In the genomic region with DNA sequence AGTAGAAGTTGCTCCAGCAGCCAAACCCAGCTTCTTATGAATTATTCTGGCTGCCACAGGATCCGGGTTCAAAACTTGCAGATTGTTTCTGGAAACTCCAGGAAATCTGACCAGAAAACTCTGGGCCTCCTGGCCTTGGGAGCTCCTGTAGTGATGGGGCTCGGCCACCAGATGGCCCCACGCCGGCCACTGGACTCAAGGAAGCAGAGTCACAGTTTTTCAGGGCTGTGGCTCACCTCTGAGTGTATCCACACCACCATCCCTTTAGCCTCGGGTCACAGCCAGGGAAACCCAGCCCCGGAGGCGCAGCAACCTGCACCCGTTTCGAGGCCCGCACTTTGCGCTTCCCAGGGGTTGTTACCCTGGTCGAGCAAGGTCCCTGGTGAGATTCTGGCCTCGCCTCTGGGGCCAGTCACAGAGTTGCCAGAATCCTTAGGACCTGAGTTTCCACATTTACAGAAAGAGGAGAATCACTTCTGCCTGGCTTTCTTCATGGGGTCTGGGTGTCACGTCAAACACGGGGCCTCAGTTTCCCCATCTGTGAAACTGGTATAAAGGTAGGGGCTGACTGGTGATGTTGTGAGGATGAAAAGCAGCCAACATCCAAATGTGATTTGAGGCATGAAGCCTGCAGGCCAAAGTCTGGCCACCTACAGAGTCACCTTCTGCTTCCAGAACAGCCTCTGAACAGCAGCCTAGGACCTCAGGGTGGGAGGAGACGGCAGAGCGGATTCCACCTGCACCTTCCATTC, we compare ENCODE assay signal across 8 cellular contexts. TPM values are rescaled to one million over a fixed set of nuclear protein-coding genes. Genes with fewer than 3 reads are reported as not detected.
DNase-seq lines count a peak whose midpoint lies in the region; ATAC-seq, FAIRE-seq and TF ChIP-seq lines count a peak whose summit lies in the region.

No MANE protein-coding gene starts in this region.

- FAIRE-seq in GM12891 (lab: Jason Lieb, UNC) = peak; percentile 67
- FAIRE-seq in urothelium cell line (lab: Jason Lieb, UNC) = no peak

- peaks cover 15% of the 10 kb centered on the region for H3K27me3 Mint-ChIP-seq in neural crest cell (ENCODE audit: low read depth)

- H3K36me3 Mint-ChIP-seq in neural crest cell (ENCODE audit: low read depth) = no peaks in the 10 kb centered on the region

- DNase-seq in AG09319 (ENCODE audit: extremely low read depth, low read depth) (peak; percentile 35), GM12891 (ENCODE audit: insufficient read length, low spot score) (peak; percentile 66), NOMO-1 (lab: John Stamatoyannopoulos, UW; ENCODE audit: unreplicated experiment in 2 of 2) (peak; percentile 50 to 63), activated T-cell treated with anti-CD3 and anti-CD28 coated beads for 4 hours (peak; percentile 7), fibroblast of villous mesenchyme (ENCODE audit: low read depth) (peak; percentile 74), neural crest cell (ENCODE audit: low read depth, low spot score) (peak; percentile 78), urothelium cell line (ENCODE audit: low spot score) (peak; percentile 91)

- no peak for ATAC-seq in HG02973 (IDR thresholded peaks at IDR 0.05; ENCODE audit: unreplicated experiment)

- no peak for TF ChIP-seq POLR2A in GM12891 (IDR thresholded peaks at IDR 0.05; ENCODE audit: low read depth, low read length)

- H3K9me3 Mint-ChIP-seq in neural crest cell = no peaks in the 10 kb centered on the region

- TF ChIP-seq CTCF in AG09319 (IDR thresholded peaks at IDR 0.05; ENCODE audit: low read depth, low read length) (peak; percentile 94), fibroblast of villous mesenchyme (IDR thresholded peaks at IDR 0.05; ENCODE audit: insufficient read depth, low read depth, low read length) (peak; percentile 96), neural crest cell (conservative IDR thresholded peaks at IDR 0.05) (peak; percentile 92)

- H3K27ac Mint-ChIP-seq in neural crest cell (ENCODE audit: unreplicated experiment) = no peak overlapping the region

- peak overlapping the region; percentile 27 for H3K4me3 Mint-ChIP-seq in neural crest cell

- peaks cover 22% of the 10 kb centered on the region for H3K4me1 Mint-ChIP-seq in neural crest cell

- no peak overlapping the region for H3K4me3 ChIP-seq in fibroblast of villous mesenchyme (ENCODE audit: low read depth, low read length)

TF ChIP-seq in GM12891, 5 proteins besides CTCF, POLR2A, EP300 and RAD21:
- TF ChIP-seq TAF1 (IDR thresholded peaks at IDR 0.05; ENCODE audit: low read depth, low read length) (no peak), POU2F2 (IDR thresholded peaks at IDR 0.05; ENCODE audit: low read depth, low read length) (no peak), PAX5 (IDR thresholded peaks at IDR 0.05; ENCODE audit: insufficient read depth, low read length, severe bottlenecking) (no peak), POLR2AphosphoS5 (IDR thresholded peaks at IDR 0.05; ENCODE audit: low read depth, low read length) (no peak), SPI1 (IDR thresholded peaks at IDR 0.05; ENCODE audit: low read depth, low read length) (no peak)

RNA-seq across cellular contexts. Expression of a gene that starts 53.5 kb away (rescaled TPM):
- 0.12 TPM for polyA plus RNA-seq in GM12891 (2012; ENCODE audit: low read depth, missing spikeins)
- total RNA-seq in fibroblast of villous mesenchyme (0.32 and 0.43 TPM in 2 replicates), neural crest cell (2.1 and 2.7 TPM in 2 replicates)

Comparison
In these comparisons a context has a peak if more than half of its experiments do, and no peak if none do; other contexts are left out.
1. DNase-seq: peak in every context shown above with its lines; median percentile 91 in urothelium cell line; 78 in neural crest cell; 74 in fibroblast of villous mesenchyme; 66 in GM12891; 56 in NOMO-1; 35 in AG09319; 7 in activated T-cell treated with anti-CD3 and anti-CD28 coated beads for 4 hours.